ENCODE assay signal across 1 cellular context in the genomic region with DNA sequence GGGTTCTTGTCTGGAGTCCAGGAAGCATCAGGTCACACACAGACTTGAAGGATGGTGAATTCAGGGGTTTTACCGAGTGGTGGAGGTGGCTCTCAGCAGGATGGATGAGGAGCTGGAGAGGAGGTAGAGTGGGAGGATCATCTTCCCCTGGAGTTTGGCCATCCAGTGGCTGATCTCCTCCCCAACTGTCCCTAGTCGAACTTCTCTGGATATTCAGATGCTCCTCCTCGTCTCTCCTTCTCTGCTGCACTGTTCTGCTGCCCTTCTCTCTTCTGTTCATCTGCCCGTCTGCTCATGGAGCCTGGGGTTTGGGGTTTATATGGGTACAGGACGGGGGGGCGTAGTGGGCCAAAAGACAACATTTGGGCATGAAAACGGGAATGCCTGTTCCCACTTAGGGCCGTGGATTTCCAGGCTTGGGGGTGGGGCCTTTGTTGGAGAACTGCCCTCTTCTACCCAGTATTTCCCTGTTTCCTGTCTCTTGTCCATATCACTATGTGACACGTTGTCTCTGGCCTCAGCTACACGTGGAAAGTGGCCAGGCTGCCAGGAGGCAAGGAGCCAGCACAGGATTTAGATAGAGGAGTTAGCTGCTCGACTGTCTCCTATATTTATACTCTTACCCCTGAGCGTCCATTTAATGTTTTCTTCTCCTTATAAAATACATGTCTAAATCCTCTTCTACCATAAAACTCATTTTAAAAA.
TF ChIP-seq lines count a peak whose summit lies in the region.

No MANE protein-coding gene starts in this region.

TF ChIP-seq in IMR-90, 13 proteins besides CTCF, POLR2A, EP300 and RAD21:
- TF ChIP-seq, protein P1, sequence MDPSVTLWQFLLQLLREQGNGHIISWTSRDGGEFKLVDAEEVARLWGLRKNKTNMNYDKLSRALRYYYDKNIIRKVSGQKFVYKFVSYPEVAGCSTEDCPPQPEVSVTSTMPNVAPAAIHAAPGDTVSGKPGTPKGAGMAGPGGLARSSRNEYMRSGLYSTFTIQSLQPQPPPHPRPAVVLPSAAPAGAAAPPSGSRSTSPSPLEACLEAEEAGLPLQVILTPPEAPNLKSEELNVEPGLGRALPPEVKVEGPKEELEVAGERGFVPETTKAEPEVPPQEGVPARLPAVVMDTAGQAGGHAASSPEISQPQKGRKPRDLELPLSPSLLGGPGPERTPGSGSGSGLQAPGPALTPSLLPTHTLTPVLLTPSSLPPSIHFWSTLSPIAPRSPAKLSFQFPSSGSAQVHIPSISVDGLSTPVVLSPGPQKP (IDR thresholded peaks at IDR 0.05; ENCODE audit: borderline replicate concordance, low read depth, low read length): no peak
- no peak for TF ChIP-seq MAFK (IDR thresholded peaks at IDR 0.05; ENCODE audit: low read depth, low read length)
- TF ChIP-seq MXI1 (IDR thresholded peaks at IDR 0.05; ENCODE audit: borderline replicate concordance, low read depth, low read length): peak; percentile 81; the same call in 1 of the 2 replicates
